Comparison of ENCODE assay signal across 1 cellular context in genomic region chr18:35979112-35979511, GRCh38.
TF ChIP-seq lines count a peak whose summit lies in the region.

No MANE protein-coding gene starts in this region.

TF ChIP-seq in K562, 482 proteins besides CTCF, POLR2A, EP300 and RAD21 (continued from another document):
- TF ChIP-seq MAFK (IDR thresholded peaks at IDR 0.05; ENCODE audit: low read length) (peak; percentile 30; the same call in 1 of the 2 replicates), TRIM28 (IDR thresholded peaks at IDR 0.05) (no peak)
